Comparison of ENCODE assay signal across 9 cellular contexts in the genomic region with DNA sequence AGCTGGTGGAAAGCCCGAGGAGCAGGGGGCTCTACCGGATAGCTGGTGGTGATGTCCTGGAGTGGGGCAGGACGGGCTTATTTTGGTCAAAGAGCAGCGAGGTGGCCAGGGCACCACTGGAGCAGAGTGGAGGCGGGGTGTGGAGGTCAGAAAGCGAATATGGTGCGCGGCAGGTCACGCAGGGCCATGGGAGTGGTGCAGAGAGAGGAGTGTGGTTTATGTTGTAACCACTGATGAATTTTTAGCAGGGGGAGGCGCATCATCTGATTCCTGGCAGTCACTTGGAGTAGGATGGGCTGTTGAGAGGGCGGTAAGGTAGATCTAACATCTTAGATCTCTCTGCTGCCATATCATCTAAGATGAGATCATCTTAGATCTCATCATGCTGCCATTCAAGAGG. TPM values are rescaled to one million over a fixed set of nuclear protein-coding genes. Genes with fewer than 3 reads are reported as not detected.
DNase-seq lines count a peak whose midpoint lies in the region; ATAC-seq and TF ChIP-seq lines count a peak whose summit lies in the region.
"Had no signal": no experiment of that assay in that cellular context is flagged by ENCODE, and none has a peak within 500 bp of the region (broad histone marks: within the 10 kb centered on the region; RNA-seq: fewer than 3 reads in every experiment).

No MANE protein-coding gene starts in this region.

- H3K27ac ChIP-seq in Panc1 (ENCODE audit: low read length) (peak overlapping the region; percentile 48; the same call in 1 of the 2 replicates), endodermal cell (ENCODE audit: low read depth, low read length) (no peak overlapping the region)

- no peak for DNase-seq in Panc1 (ENCODE audit: low read depth, low spot score)
- peak; percentile 39 for DNase-seq in activated CD8-positive, alpha-beta memory T cell treated with anti-CD3 and anti-CD28 coated beads, Interleukin-2, amount 50 U/mL, for 24 hours (ENCODE audit: extremely low read depth)
- DNase-seq in endodermal cell = no peak
- peak; percentile 36 to 80 (median 54) for DNase-seq in stimulated activated naive CD4-positive, alpha-beta T cell (lab: John Stamatoyannopoulos, UW)
- DNase-seq in globus pallidus (ENCODE audit: low spot score) = no peak

- WGBS in endodermal cell (ENCODE audit: insufficient coverage in 1 of 2, insufficient read length in 1 of 2), 2 experiments = 93 to 96% methylated on average over 10 to 11 of the region's 11 CpGs

- ATAC-seq in Panc1 (no peak), HG02763 (IDR thresholded peaks at IDR 0.05; ENCODE audit: unreplicated experiment) (no peak), HG03045 (IDR thresholded peaks at IDR 0.05; ENCODE audit: unreplicated experiment) (no peak), GM21381 (IDR thresholded peaks at IDR 0.05; ENCODE audit: unreplicated experiment) (no peak)
- ATAC-seq: right cardiac atrium had no signal

- POLR2A ChIA-PET in Panc1 (lab: Charles Lee) = interaction anchor here (0.6 kb wide), 1 partner anchor 1441 kb away, joined by 14 read pairs; no protein-coding TSS in a partner anchor

- H3K4me3 ChIP-seq in Panc1 (ENCODE audit: low read depth in 2 of 2, low read length in 2 of 2) (no peak overlapping the region), endodermal cell (ENCODE audit: low read length) (no peak overlapping the region)

- intact Hi-C loops in Panc1 (cut with micrococcal nuclease; ENCODE audit: unreplicated experiment) = no loop called here

- no TSS peak for BruUV-seq in Panc1 (replicated peaks; lab: Mats Ljungman, UMichigan)

- H3K36me3 ChIP-seq in Panc1 (ENCODE audit: control insufficient read depth, insufficient read depth, low read length) (no peaks in the 10 kb centered on the region), endodermal cell (ENCODE audit: control insufficient read depth, insufficient read depth, low read length) (peaks cover under 1% of the 10 kb centered on the region)

- no peak overlapping the region for H3K27ac Mint-ChIP-seq in endodermal cell

- H3K36me3 Mint-ChIP-seq in endodermal cell (ENCODE audit: low read depth) = peaks cover 12% of the 10 kb centered on the region

- TF ChIP-seq CTCF in Panc1 (IDR thresholded peaks at IDR 0.05) (no peak), endodermal cell (conservative IDR thresholded peaks at IDR 0.05) (no peak)

- no peaks in the 10 kb centered on the region for H3K27me3 Mint-ChIP-seq in endodermal cell (ENCODE audit: insufficient read depth)

- peak overlapping the region; percentile 1 for H3K4me3 Mint-ChIP-seq in endodermal cell

- H3K4me1 ChIP-seq in Panc1 (ENCODE audit: control insufficient read depth, insufficient read depth, low read length) (peaks cover 9% of the 10 kb centered on the region), endodermal cell (ENCODE audit: control insufficient read depth, insufficient read depth, low read length) (peaks cover 5% of the 10 kb centered on the region)

- no peak overlapping the region for H3K9ac ChIP-seq in endodermal cell (ENCODE audit: extremely low read depth, low read length, poor library complexity, severe bottlenecking)

- in situ Hi-C loops in Panc1 (cut with HindIII; ENCODE audit: low pct_unique_long_range_greater_than_20kb, low sequenced_read_pairs) = no loop called here

- H3K27me3 ChIP-seq in Panc1 (ENCODE audit: control insufficient read depth, insufficient read depth, low read length) (no peaks in the 10 kb centered on the region), endodermal cell (ENCODE audit: control insufficient read depth, insufficient read depth, low read length, poor library complexity, severe bottlenecking) (no peaks in the 10 kb centered on the region)

- H3K4me1 Mint-ChIP-seq in endodermal cell = peaks cover 7% of the 10 kb centered on the region

- no peaks in the 10 kb centered on the region for H3K9me3 ChIP-seq in Panc1 (ENCODE audit: control insufficient read depth, insufficient read depth, low read depth, low read length)
- H3K9me3 ChIP-seq in endodermal cell (ENCODE audit: control insufficient read depth, low read length) = no peaks in the 10 kb centered on the region

- CTCF ChIA-PET in Panc1 (lab: Charles Lee) = no interaction called here

- H3K9me3 Mint-ChIP-seq in endodermal cell = peaks cover 1% of the 10 kb centered on the region

RNA-seq across cellular contexts. Expression of gene ZNF414, which starts 1.4 kb away (rescaled TPM):
- total RNA-seq in Panc1 (2021; ENCODE audit: unreplicated experiment) (37.1 TPM), endodermal cell (10 to 100 TPM; 22.6 to 23.7 TPM)
- polyA plus RNA-seq in Panc1 (2012; ENCODE audit: insufficient read length) = 54.1 TPM
- polyA plus RNA-seq in endodermal cell (2013, experiment 1 of 2) = 20.2 TPM
- 25.0 TPM for polyA plus RNA-seq in endodermal cell (2013, experiment 2 of 2)

RNA-seq across cellular contexts. Expression of gene PRAM1, which starts 12.9 kb away (rescaled TPM):
- 0.15 TPM for total RNA-seq in Panc1 (2021; ENCODE audit: unreplicated experiment)
- not detected for polyA plus RNA-seq in Panc1 (2012; ENCODE audit: insufficient read length)
- 1 to 10 TPM in 1 of 2 donors, under 1 TPM in 1; 0.40 to 1.9 TPM for total RNA-seq in endodermal cell
- polyA plus RNA-seq in endodermal cell (2013, experiment 1 of 2) = 1.00 TPM
- 0.58 TPM for polyA plus RNA-seq in endodermal cell (2013, experiment 2 of 2)

Comparison
In these comparisons a context has a peak if more than half of its experiments do, and no peak if none do; other contexts are left out.
1. DNase-seq: peak in activated CD8-positive, alpha-beta memory T cell treated with anti-CD3 and anti-CD28 coated beads, Interleukin-2, amount 50 U/mL, for 24 hours (single experiment) and stimulated activated naive CD4-positive, alpha-beta T cell (6 of 6); none in Panc1 (single experiment), endodermal cell (single experiment) and globus pallidus (single experiment).